16 cellular contexts compared by ENCODE assay signal in genomic region chr7:105975770-105976428, GRCh38. TPM values are rescaled to one million over a fixed set of nuclear protein-coding genes. Genes with fewer than 3 reads are reported as not detected.
A peak's percentile ranks its signal among the peaks of the same experiment; 100 is the strongest.
DNase-seq lines count a peak whose midpoint lies in the region; ATAC-seq and TF ChIP-seq lines count a peak whose summit lies in the region.
"Had no signal": no experiment of that assay in that cellular context is flagged by ENCODE, and none has a peak within 500 bp of the region (broad histone marks: within the 10 kb centered on the region; RNA-seq: fewer than 3 reads in every experiment).

No MANE protein-coding gene starts in this region.

- DNase-seq in EL (peak; percentile 89), NCI-H1436 treated with DMSO at 0.1 percent for 48 hours (lab: John Stamatoyannopoulos, UW) (peak; percentile 51), astrocyte of the spinal cord (ENCODE audit: low read depth, low spot score) (peak; percentile 76), left lung (no peak), HPDE6-E6E7 (ENCODE audit: extremely low spot score) (no peak)
- DNase-seq: activated CD4-positive, alpha-beta T cell treated with anti-CD3 and anti-CD28 coated beads, Interleukin-2, amount 10 ng/mL, durations not matched to agents 24 days and 14 days; activated effector memory CD4-positive, alpha-beta T cell treated with Interleukin-2 at 50 U/mL for 16 hours; H7; left ventricle myocardium inferior; natural killer cell; PC-9; stimulated activated CD4-positive, alpha-beta T cell treated with anti-CD3 and anti-CD28 coated beads, Interleukin-4, amount 100 ng/mL, for 24 hours had no signal

- H3K4me3 ChIP-seq in astrocyte of the spinal cord (ENCODE audit: low read depth, low read length) (no peak overlapping the region), left lung (no peak overlapping the region)
- H3K4me3 ChIP-seq: left ventricle myocardium inferior, PC-9 had no signal

- no peaks in the 10 kb centered on the region for H3K9me3 ChIP-seq in left lung
- H3K9me3 ChIP-seq: left ventricle myocardium inferior had no signal

- no peaks in the 10 kb centered on the region for H3K36me3 ChIP-seq in left lung
- H3K36me3 ChIP-seq: left ventricle myocardium inferior had no signal

- TF ChIP-seq CTCF in astrocyte of the spinal cord (IDR thresholded peaks at IDR 0.05; ENCODE audit: low read depth, low read length) (no peak), left lung (IDR thresholded peaks at IDR 0.05) (no peak)

- peak; percentile 16 for ATAC-seq in left lung
- no peak for ATAC-seq in HG03280 (IDR thresholded peaks at IDR 0.05; ENCODE audit: unreplicated experiment)
- ATAC-seq in HG02870 (IDR thresholded peaks at IDR 0.05; ENCODE audit: unreplicated experiment), result no peak
- ATAC-seq: natural killer cell; stimulated activated effector memory CD8-positive, alpha-beta T cell treated with anti-CD3 and anti-CD28 coated beads, Interleukin-12 subunit alpha, Interleukin-12 subunit beta, amount 100 ng/mL, for 72 hours had no signal

- intact Hi-C loops in left lung (cut with DNase I), result no loop called here

- H3K27ac ChIP-seq in left lung, result no peak overlapping the region
- H3K27ac ChIP-seq: C4-2B, left ventricle myocardium inferior, PC-9 had no signal

- in situ Hi-C loops in astrocyte of the spinal cord (cut with HindIII; ENCODE audit: low sequenced_read_pairs), result no loop called here

- H3K4me1 ChIP-seq in left lung, result no peaks in the 10 kb centered on the region

- no peaks in the 10 kb centered on the region for H3K27me3 ChIP-seq in left lung

RNA-seq across cellular contexts. Expression of gene CDHR3, which starts 12.8 kb away (rescaled TPM):
- total RNA-seq in left lung, result 10 to 100 TPM in 1 of 2 donors, 1 to 10 TPM in 1; 2.8 to 15.1 TPM

Comparison
In these comparisons a context has a peak if more than half of its experiments do, and no peak if none do; other contexts are left out.
1. DNase-seq: peak in EL (single experiment), NCI-H1436 treated with DMSO at 0.1 percent for 48 hours (single experiment) and astrocyte of the spinal cord (single experiment); none in left lung (0 of 2) and HPDE6-E6E7 (single experiment).